In genomic region chr16:57374925-57375465, GRCh38 we compare ENCODE assay signal across 5 cellular contexts. TPM values are rescaled to one million over a fixed set of nuclear protein-coding genes. Genes with fewer than 3 reads are reported as not detected.
"Had no signal": no experiment of that assay in that cellular context is flagged by ENCODE, and none has a peak within 500 bp of the region (broad histone marks: within the 10 kb centered on the region; RNA-seq: fewer than 3 reads in every experiment).

No MANE protein-coding gene starts in this region.

RNA-seq across cellular contexts. Expression of gene CX3CL1, which starts 2.7 kb away (rescaled TPM):
- total RNA-seq: activated CD4-positive, alpha-beta T cell treated with anti-CD3 and anti-CD28 coated beads, Interleukin-2, amount 10 ng/mL, durations not matched to agents 24 days and 14 days; activated CD8-positive, alpha-beta memory T cell treated with anti-CD3 and anti-CD28 coated beads, Interleukin-2, amount 10 ng/mL, durations not matched to agents 7 days and 5 days; activated T-helper 1 cell treated with anti-CD3 and anti-CD28 coated beads, Interleukin-12 subunit alpha, Interleukin-12 subunit beta, Interleukin-2, Interleukin-4 antibody, amounts not matched to agents 30 ng/mL and 10 ng/mL and 1 ng/mL, durations not matched to agents 14 hours and 24 hours and 36 hours had no signal
- polyA plus RNA-seq: K562 had no signal

RNA-seq across cellular contexts. Expression of gene CCL22, which starts 16.4 kb away (rescaled TPM):
- total RNA-seq: Right ventricle myocardium inferior had no signal

RNA-seq across cellular contexts. Expression of gene CCL17, which starts 29.6 kb away (rescaled TPM):
- total RNA-seq: activated CD4-positive, alpha-beta T cell treated with anti-CD3 and anti-CD28 coated beads, Interleukin-2, amount 10 ng/mL, durations not matched to agents 24 days and 14 days; K562; Right ventricle myocardium inferior had no signal
- polyA plus RNA-seq: K562 had no signal
